In the genomic region with DNA sequence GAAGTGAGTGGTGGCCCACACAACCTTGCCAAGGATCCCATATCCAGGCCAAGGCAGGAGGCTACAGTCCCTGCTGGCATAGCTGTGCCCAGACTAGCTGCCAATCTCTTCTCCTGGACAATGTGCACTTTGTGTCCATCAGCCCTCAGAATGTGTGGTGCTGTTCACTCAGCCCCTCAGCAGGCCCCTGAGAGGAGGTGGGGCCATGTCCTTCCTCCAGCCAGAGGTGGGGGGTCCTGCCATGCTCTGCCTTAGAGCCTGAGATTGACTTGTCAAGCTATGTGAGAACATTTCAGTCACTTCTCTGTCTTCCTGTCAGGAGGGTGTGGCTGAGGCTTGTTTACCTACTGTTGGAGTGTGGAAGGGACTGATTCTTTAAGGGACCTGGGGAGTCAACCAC, we compare ENCODE assay signal across 1 cellular context.
TF ChIP-seq lines count a peak whose summit lies in the region.

No MANE protein-coding gene starts in this region.

TF ChIP-seq in A549, 52 proteins besides CTCF, POLR2A, EP300 and RAD21 (continued from another document):
- TF ChIP-seq, protein P1, sequence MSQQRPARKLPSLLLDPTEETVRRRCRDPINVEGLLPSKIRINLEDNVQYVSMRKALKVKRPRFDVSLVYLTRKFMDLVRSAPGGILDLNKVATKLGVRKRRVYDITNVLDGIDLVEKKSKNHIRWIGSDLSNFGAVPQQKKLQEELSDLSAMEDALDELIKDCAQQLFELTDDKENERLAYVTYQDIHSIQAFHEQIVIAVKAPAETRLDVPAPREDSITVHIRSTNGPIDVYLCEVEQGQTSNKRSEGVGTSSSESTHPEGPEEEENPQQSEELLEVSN (IDR thresholded peaks at IDR 0.05; ENCODE audit: borderline replicate concordance, low read depth): no peak
- TF ChIP-seq SREBF2 (IDR thresholded peaks at IDR 0.05) (no peak), HDAC2 (IDR thresholded peaks at IDR 0.05) (no peak), CHD2 (IDR thresholded peaks at IDR 0.05; ENCODE audit: low read length, partially characterized antibody) (no peak), TP53 (CRISPR knock-in tag; IDR thresholded peaks at IDR 0.05) (no peak), CHD4 (IDR thresholded peaks at IDR 0.05; ENCODE audit: borderline replicate concordance) (no peak), FOSL2 (IDR thresholded peaks at IDR 0.05) (no peak), FOSL2 (CRISPR knock-in tag; IDR thresholded peaks at IDR 0.05) (no peak), KDM5A (IDR thresholded peaks at IDR 0.05) (no peak), NPAS2 (CRISPR knock-in tag; IDR thresholded peaks at IDR 0.05; ENCODE audit: borderline replicate concordance) (no peak), ZSCAN20 (CRISPR knock-in tag; IDR thresholded peaks at IDR 0.05) (no peak), RFX5 (IDR thresholded peaks at IDR 0.05) (no peak), NR3C1 (IDR thresholded peaks at IDR 0.05) (no peak)
- TF ChIP-seq, protein P2, sequence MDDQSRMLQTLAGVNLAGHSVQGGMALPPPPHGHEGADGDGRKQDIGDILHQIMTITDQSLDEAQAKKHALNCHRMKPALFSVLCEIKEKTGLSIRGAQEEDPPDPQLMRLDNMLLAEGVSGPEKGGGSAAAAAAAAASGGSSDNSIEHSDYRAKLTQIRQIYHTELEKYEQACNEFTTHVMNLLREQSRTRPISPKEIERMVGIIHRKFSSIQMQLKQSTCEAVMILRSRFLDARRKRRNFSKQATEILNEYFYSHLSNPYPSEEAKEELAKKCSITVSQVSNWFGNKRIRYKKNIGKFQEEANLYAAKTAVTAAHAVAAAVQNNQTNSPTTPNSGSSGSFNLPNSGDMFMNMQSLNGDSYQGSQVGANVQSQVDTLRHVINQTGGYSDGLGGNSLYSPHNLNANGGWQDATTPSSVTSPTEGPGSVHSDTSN (IDR thresholded peaks at IDR 0.05): no peak
- TF ChIP-seq, protein P3, sequence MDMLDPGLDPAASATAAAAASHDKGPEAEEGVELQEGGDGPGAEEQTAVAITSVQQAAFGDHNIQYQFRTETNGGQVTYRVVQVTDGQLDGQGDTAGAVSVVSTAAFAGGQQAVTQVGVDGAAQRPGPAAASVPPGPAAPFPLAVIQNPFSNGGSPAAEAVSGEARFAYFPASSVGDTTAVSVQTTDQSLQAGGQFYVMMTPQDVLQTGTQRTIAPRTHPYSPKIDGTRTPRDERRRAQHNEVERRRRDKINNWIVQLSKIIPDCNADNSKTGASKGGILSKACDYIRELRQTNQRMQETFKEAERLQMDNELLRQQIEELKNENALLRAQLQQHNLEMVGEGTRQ (IDR thresholded peaks at IDR 0.05): no peak
- TF ChIP-seq, protein P4, sequence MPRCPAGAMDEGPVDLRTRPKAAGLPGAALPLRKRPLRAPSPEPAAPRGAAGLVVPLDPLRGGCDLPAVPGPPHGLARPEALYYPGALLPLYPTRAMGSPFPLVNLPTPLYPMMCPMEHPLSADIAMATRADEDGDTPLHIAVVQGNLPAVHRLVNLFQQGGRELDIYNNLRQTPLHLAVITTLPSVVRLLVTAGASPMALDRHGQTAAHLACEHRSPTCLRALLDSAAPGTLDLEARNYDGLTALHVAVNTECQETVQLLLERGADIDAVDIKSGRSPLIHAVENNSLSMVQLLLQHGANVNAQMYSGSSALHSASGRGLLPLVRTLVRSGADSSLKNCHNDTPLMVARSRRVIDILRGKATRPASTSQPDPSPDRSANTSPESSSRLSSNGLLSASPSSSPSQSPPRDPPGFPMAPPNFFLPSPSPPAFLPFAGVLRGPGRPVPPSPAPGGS (IDR thresholded peaks at IDR 0.05): no peak
TF ChIP-seq in A549: peak in this region for 0.
